Comparison of ENCODE assay signal across 14 cellular contexts in the genomic region with DNA sequence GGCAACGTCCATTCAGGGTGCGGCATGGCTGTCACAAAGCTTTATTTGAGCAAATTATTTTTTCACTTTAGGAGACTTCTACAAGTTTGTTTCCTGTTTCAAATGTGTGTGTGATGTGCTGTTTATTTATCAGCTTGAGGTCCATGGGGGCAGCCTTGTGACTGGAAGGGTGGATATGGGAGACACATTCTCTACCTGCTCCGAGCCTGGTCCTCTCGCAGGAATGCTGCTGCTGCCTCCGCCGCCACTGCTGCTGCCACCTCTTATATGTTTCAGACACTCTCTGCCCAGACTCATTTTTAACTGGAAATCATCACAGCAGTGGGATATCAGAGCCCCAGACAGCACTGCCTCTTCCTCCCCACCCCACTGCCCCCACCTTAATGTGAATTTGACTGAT.
DNase-seq lines count a peak whose midpoint lies in the region; ATAC-seq and TF ChIP-seq lines count a peak whose summit lies in the region.
"Had no signal": no experiment of that assay in that cellular context is flagged by ENCODE, and none has a peak within 500 bp of the region (broad histone marks: within the 10 kb centered on the region; RNA-seq: fewer than 3 reads in every experiment).

No MANE protein-coding gene starts in this region.

- no peak for ATAC-seq in PC-3
- ATAC-seq: CD8-positive, alpha-beta T cell had no signal

- peaks cover 5% of the 10 kb centered on the region; the same call in 1 of the 2 replicates for H3K4me1 ChIP-seq in PC-3 (ENCODE audit: insufficient read depth, low read length)
- H3K4me1 ChIP-seq: Caco-2 had no signal

- intact Hi-C loops in PC-3 (cut with micrococcal nuclease), result no loop called here

- BruUV-seq in PC-3 (replicated peaks; lab: Mats Ljungman, UMichigan), result no TSS peak

- H3K9me3 ChIP-seq in PC-3 (ENCODE audit: low read length), result no peaks in the 10 kb centered on the region
- H3K9me3 ChIP-seq: Caco-2, HAP-1 had no signal

- no peaks in the 10 kb centered on the region for H3K27me3 ChIP-seq in PC-3 (ENCODE audit: low read length)

- TF ChIP-seq CTCF in PC-3 (conservative IDR thresholded peaks at IDR 0.05; ENCODE audit: low read depth, low read length) (no peak), glutamatergic neuron (IDR thresholded peaks at IDR 0.05; ENCODE audit: partially characterized antibody, unreplicated experiment) (no peak), osteocyte (IDR thresholded peaks at IDR 0.05) (no peak)

- no peaks in the 10 kb centered on the region for H3F3A ChIP-seq in PC-3 (ENCODE audit: low read length, unreplicated experiment)

- H4K20me1 ChIP-seq in PC-3 (ENCODE audit: low read length), result no peaks in the 10 kb centered on the region

- H3K4me3 Mint-ChIP-seq in glutamatergic neuron (ENCODE audit: unreplicated experiment) (no peak overlapping the region), osteocyte (ENCODE audit: unreplicated experiment) (no peak overlapping the region)
- H3K4me3 Mint-ChIP-seq: CD4-positive, CD25-positive, alpha-beta regulatory T cell; CD8-positive, alpha-beta T cell; HFFc6 had no signal

- H3K9me3 Mint-ChIP-seq in glutamatergic neuron (ENCODE audit: unreplicated experiment), result peaks cover 7% of the 10 kb centered on the region
- H3K9me3 Mint-ChIP-seq in osteocyte (ENCODE audit: unreplicated experiment), result peaks cover 4% of the 10 kb centered on the region
- H3K9me3 Mint-ChIP-seq: HFFc6 had no signal

- H3K9me2 ChIP-seq in PC-3 (replicated peaks; ENCODE audit: low read length), result no peaks in the 10 kb centered on the region

- POLR2A ChIA-PET in PC-3 (lab: Charles Lee; ENCODE audit: unreplicated experiment), result no interaction called here

- H3K27me3 Mint-ChIP-seq in glutamatergic neuron (ENCODE audit: unreplicated experiment) (peaks cover 16% of the 10 kb centered on the region), osteocyte (ENCODE audit: unreplicated experiment) (no peaks in the 10 kb centered on the region)

- CTCF ChIA-PET in PC-3 (lab: Charles Lee), result no interaction called here

- H3K4me3 ChIP-seq in PC-3 (ENCODE audit: low read length), result no peak overlapping the region
- H3K4me3 ChIP-seq: HAP-1 had no signal

- H3K36me3 ChIP-seq in PC-3 (ENCODE audit: low read depth, low read length), result no peaks in the 10 kb centered on the region
- H3K36me3 ChIP-seq: HAP-1 had no signal

- H3K27ac ChIP-seq in PC-3 (ENCODE audit: low read length), result no peak overlapping the region

- no peak overlapping the region for H3K9ac ChIP-seq in PC-3 (ENCODE audit: low read length)

- peaks cover 22% of the 10 kb centered on the region for H3K4me1 Mint-ChIP-seq in glutamatergic neuron (ENCODE audit: low read depth, unreplicated experiment)
- H3K4me1 Mint-ChIP-seq in osteocyte (ENCODE audit: unreplicated experiment), result no peaks in the 10 kb centered on the region
- H3K4me1 Mint-ChIP-seq: CD4-positive, CD25-positive, alpha-beta regulatory T cell had no signal

- no peaks in the 10 kb centered on the region for H3K79me2 ChIP-seq in PC-3 (ENCODE audit: low read length)

- H2AFZ ChIP-seq in PC-3 (ENCODE audit: low read length), result no peak overlapping the region

- DNase-seq in PC-3 (no peak), glutamatergic neuron (no peak), osteocyte (ENCODE audit: extremely low spot score, unreplicated experiment) (peak; percentile 62), NCI-H510A treated with DMSO at 0.1 percent for 48 hours (lab: John Stamatoyannopoulos, UW) (no peak), NCI-H2196 (lab: John Stamatoyannopoulos, UW; ENCODE audit: unreplicated experiment) (no peak), islet precursor cell (no peak)
- DNase-seq: C1 segment of cervical spinal cord; Caco-2; CD4-positive, CD25-positive, alpha-beta regulatory T cell; CD8-positive, alpha-beta T cell; DND-41; GOT3; HFFc6 had no signal

- H3K27ac Mint-ChIP-seq in glutamatergic neuron (ENCODE audit: unreplicated experiment), result peak overlapping the region; percentile 23
- no peak overlapping the region for H3K27ac Mint-ChIP-seq in osteocyte (ENCODE audit: unreplicated experiment)
- H3K27ac Mint-ChIP-seq: CD4-positive, CD25-positive, alpha-beta regulatory T cell; CD8-positive, alpha-beta T cell; HFFc6 had no signal

- 0 out of 2 replicates have a peak overlapping the region, but pooled peaks have one; percentile 5 for H3K4me2 ChIP-seq in PC-3 (ENCODE audit: low read length)

- H3K36me3 Mint-ChIP-seq in glutamatergic neuron (ENCODE audit: unreplicated experiment) (peaks cover 6% of the 10 kb centered on the region), osteocyte (ENCODE audit: unreplicated experiment) (no peaks in the 10 kb centered on the region)
- H3K36me3 Mint-ChIP-seq: CD4-positive, CD25-positive, alpha-beta regulatory T cell; CD8-positive, alpha-beta T cell had no signal
